3 cellular contexts compared by ENCODE assay signal in the genomic region with DNA sequence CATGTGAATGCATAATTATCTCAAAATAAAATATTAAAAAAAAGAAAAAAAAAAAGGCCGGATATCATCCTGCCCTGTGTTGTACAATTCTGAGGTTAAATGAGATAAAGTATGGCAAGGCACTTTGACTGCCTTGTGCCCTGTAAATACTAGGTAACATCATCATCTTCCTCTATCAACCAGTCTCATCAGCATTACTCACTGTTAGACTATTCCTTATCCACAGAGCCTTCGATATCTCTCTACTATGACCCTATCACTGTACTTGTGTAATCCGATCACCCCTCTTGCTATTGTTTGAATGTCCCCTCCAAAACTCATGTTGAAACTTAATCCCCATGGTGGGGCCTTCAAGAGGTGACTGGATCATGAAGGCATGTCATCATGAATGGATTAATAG. TPM values are rescaled to one million over a fixed set of nuclear protein-coding genes. Genes with fewer than 3 reads are reported as not detected.
"Had no signal": no experiment of that assay in that cellular context is flagged by ENCODE, and none has a peak within 500 bp of the region (broad histone marks: within the 10 kb centered on the region; RNA-seq: fewer than 3 reads in every experiment).

No MANE protein-coding gene starts in this region.

RNA-seq across cellular contexts. Expression of a gene that starts 18.9 kb away (rescaled TPM):
- total RNA-seq: psoas muscle, right atrium auricular region had no signal
- polyA plus RNA-seq: naive thymus-derived CD8-positive, alpha-beta T cell had no signal
